1 cellular context compared by ENCODE assay signal in the genomic region with DNA sequence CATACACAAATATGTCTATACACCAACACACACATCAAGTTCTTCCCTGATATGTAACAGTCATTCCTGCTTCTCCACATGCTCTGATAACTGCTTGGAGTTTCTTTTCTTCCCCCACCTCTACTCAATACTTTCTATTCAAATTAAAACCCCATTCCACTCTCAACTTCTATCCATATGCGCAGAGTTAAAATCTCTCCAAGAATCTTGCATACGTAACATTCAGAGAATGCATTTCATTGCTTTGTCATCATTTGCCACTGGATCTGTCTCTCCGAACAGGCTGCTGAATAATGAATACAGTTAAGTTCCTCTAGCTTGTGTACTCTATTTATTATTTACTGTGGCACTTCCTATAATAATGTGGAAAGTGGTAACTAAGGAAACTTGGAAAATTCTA.
TF ChIP-seq lines count a peak whose summit lies in the region.

No MANE protein-coding gene starts in this region.

TF ChIP-seq in H1, 55 proteins besides CTCF, POLR2A, EP300 and RAD21 (continued from another document):
- no peak for TF ChIP-seq SRF (IDR thresholded peaks at IDR 0.05; ENCODE audit: low read depth, low read length)
- peak; percentile 29 for TF ChIP-seq CHD7 (IDR thresholded peaks at IDR 0.05; ENCODE audit: insufficient replicate concordance, low read length)
- TF ChIP-seq KDM5A (IDR thresholded peaks at IDR 0.05; ENCODE audit: low read length), result no peak
- TF ChIP-seq CHD2 (IDR thresholded peaks at IDR 0.05; ENCODE audit: low read length), result no peak
- no peak for TF ChIP-seq RXRA (IDR thresholded peaks at IDR 0.05; ENCODE audit: insufficient read depth, low read depth, low read length)
- TF ChIP-seq HDAC2 (IDR thresholded peaks at IDR 0.05; ENCODE audit: borderline replicate concordance in 1 of 2, low read depth in 2 of 2, low read length in 2 of 2), result no peak
- TF ChIP-seq TAF7 (optimal IDR thresholded peaks at IDR 0.05; ENCODE audit: borderline replicate concordance, low read depth, low read length), result no peak
- no peak for TF ChIP-seq ZNF274 (IDR thresholded peaks at IDR 0.05; ENCODE audit: borderline replicate concordance, extremely low read depth, low read length)
- no peak for TF ChIP-seq ASH2L (IDR thresholded peaks at IDR 0.05; ENCODE audit: low read length)
- no peak for TF ChIP-seq RNF2 (IDR thresholded peaks at IDR 0.05; ENCODE audit: borderline replicate concordance, low read depth, low read length, missing control alignments, poor library complexity, severe bottlenecking)
- no peak for TF ChIP-seq RFX5 (IDR thresholded peaks at IDR 0.05; ENCODE audit: borderline replicate concordance, low read depth, low read length)
- no peak for TF ChIP-seq NANOG (IDR thresholded peaks at IDR 0.05; ENCODE audit: insufficient read depth, low read depth, low read length, poor library complexity, severe bottlenecking)
- no peak for TF ChIP-seq ATF2 (IDR thresholded peaks at IDR 0.05; ENCODE audit: low read length)
- no peak for TF ChIP-seq TAF1 (IDR thresholded peaks at IDR 0.05; ENCODE audit: low read depth, low read length)
- TF ChIP-seq, protein P1, sequence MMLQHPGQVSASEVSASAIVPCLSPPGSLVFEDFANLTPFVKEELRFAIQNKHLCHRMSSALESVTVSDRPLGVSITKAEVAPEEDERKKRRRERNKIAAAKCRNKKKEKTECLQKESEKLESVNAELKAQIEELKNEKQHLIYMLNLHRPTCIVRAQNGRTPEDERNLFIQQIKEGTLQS (IDR thresholded peaks at IDR 0.05; ENCODE audit: insufficient read depth, low read depth, low read length), result no peak
- TF ChIP-seq JUND (IDR thresholded peaks at IDR 0.05; ENCODE audit: low read length), result no peak
- TF ChIP-seq SIX5 (IDR thresholded peaks at IDR 0.05; ENCODE audit: low read depth, low read length), result no peak
